Comparison of ENCODE assay signal across 9 cellular contexts in genomic region chr12:32108829-32109228, GRCh38. TPM values are rescaled to one million over a fixed set of nuclear protein-coding genes. Genes with fewer than 3 reads are reported as not detected.
DNase-seq lines count a peak whose midpoint lies in the region; ATAC-seq, FAIRE-seq and TF ChIP-seq lines count a peak whose summit lies in the region.
"Had no signal": no experiment of that assay in that cellular context is flagged by ENCODE, and none has a peak within 500 bp of the region (broad histone marks: within the 10 kb centered on the region; RNA-seq: fewer than 3 reads in every experiment).

No MANE protein-coding gene starts in this region.

- TF ChIP-seq EP300 in GM12878 (IDR thresholded peaks at IDR 0.05; ENCODE audit: borderline replicate concordance in 1 of 2, control insufficient read depth in 1 of 2, low read depth in 2 of 2, low read length in 2 of 2) = no peak

- no peak for TF ChIP-seq CTCF in GM12878 (IDR thresholded peaks at IDR 0.05 in 2 of 3, conservative IDR thresholded peaks at IDR 0.05 in 1 of 3; ENCODE audit: control insufficient read depth in 2 of 3, extremely low read depth in 1 of 3, insufficient read depth in 1 of 3, low read depth in 3 of 3, low read length in 3 of 3)

- no TSS peak for BruUV-seq in GM12878 (replicated peaks; lab: Mats Ljungman, UMichigan)

- peaks cover 32% of the 10 kb centered on the region for H3K79me2 ChIP-seq in GM12878 (ENCODE audit: control insufficient read depth, insufficient read depth, low read length)

- DNase-seq in CD8-positive, alpha-beta memory T cell = no peak
- peak; percentile 35 for DNase-seq in Jurkat, Clone E6-1 (ENCODE audit: low read depth, low spot score)
- DNase-seq in GM12878 (ENCODE audit: low read depth, low spot score) = no peak
- DNase-seq in naive B cell = peak; percentile 14
- DNase-seq in Right ventricle myocardium superior = no peak
- DNase-seq in ureter (ENCODE audit: low spot score) = no peak

- RAD21 ChIA-PET in GM12878 (lab: Charles Lee; ENCODE audit: unreplicated experiment) = interaction anchor here (0.9 kb wide), 1 partner anchor 144 kb away, joined by 5 read pairs; no protein-coding TSS in a partner anchor

- no peaks in the 10 kb centered on the region for H3K36me3 ChIP-seq in CD8-positive, alpha-beta memory T cell (ENCODE audit: insufficient read depth, low read length)
- H3K36me3 ChIP-seq in GM12878 (ENCODE audit: control insufficient read depth in 2 of 2, insufficient read depth in 2 of 2, low read length in 1 of 2) = no peaks in the 10 kb centered on the region

- SMC1A ChIA-PET in GM12878 (lab: Charles Lee; ENCODE audit: uncharacterized antibody, unreplicated experiment) = interaction anchor here (0.7 to 2.0 kb wide), 2 partner anchors 11 to 48 kb away, joined by 3 to 4 read pairs; no protein-coding TSS in a partner anchor

- H3K9me3 Mint-ChIP-seq in CD8-positive, alpha-beta memory T cell = no peaks in the 10 kb centered on the region
- no peaks in the 10 kb centered on the region for H3K9me3 Mint-ChIP-seq in naive B cell

- H3K27me3 ChIP-seq in CD8-positive, alpha-beta memory T cell (ENCODE audit: insufficient read depth, low read length, poor library complexity, severe bottlenecking) = no peaks in the 10 kb centered on the region
- H3K27me3 ChIP-seq in GM12878 (replicated peaks in 1 of 2; ENCODE audit: control insufficient read depth in 2 of 2, insufficient read depth in 2 of 2, low read length in 1 of 2) = no peaks in the 10 kb centered on the region

- ATAC-seq in GM12878 (peak; percentile 9; the same call in 1 of the 3 replicates), naive B cell (ENCODE audit: low read depth in 2 of 2) (peak; percentile 32 to 39), HG03097 (IDR thresholded peaks at IDR 0.05; ENCODE audit: low FRiP score, unreplicated experiment) (no peak), Right ventricle myocardium superior (ENCODE audit: poor library complexity) (no peak), HG03280 (IDR thresholded peaks at IDR 0.05; ENCODE audit: unreplicated experiment) (no peak)

- POLR2A ChIA-PET in CD8-positive, alpha-beta memory T cell (lab: Charles Lee) = no interaction called here
- POLR2A ChIA-PET in GM12878 (lab: Charles Lee) = no interaction called here

- intact Hi-C loops in GM12878 (cut with micrococcal nuclease; ENCODE audit: unreplicated experiment) (no loop called here), Right ventricle myocardium superior (cut with DNase I) (no loop called here)

- no peak overlapping the region for H2AFZ ChIP-seq in GM12878 (ENCODE audit: control insufficient read depth, low read depth, low read length)

- H3K4me1 ChIP-seq in CD8-positive, alpha-beta memory T cell (ENCODE audit: insufficient read depth, low read length) = peaks cover 21% of the 10 kb centered on the region
- H3K4me1 ChIP-seq in GM12878 (ENCODE audit: control insufficient read depth, insufficient read depth, low read length) = peaks cover 5% of the 10 kb centered on the region

- CTCF ChIA-PET in CD8-positive, alpha-beta memory T cell (lab: Charles Lee) = interaction anchor here (0.6 kb wide), 1 partner anchor 27 kb away, joined by 3 read pairs; no protein-coding TSS in a partner anchor
- CTCF ChIA-PET in GM12878 (lab: Yijun Ruan, JAX) = interaction anchor here (1.0 to 1.3 kb wide), 2 partner anchors 11 to 203 kb away, joined by 3 to 4 read pairs; no protein-coding TSS in a partner anchor

- no peaks in the 10 kb centered on the region for H3K9me3 ChIP-seq in CD8-positive, alpha-beta memory T cell (ENCODE audit: low read length)
- H3K9me3 ChIP-seq in GM12878 (replicated peaks; ENCODE audit: control insufficient read depth, insufficient read depth, low read length) = no peaks in the 10 kb centered on the region

- TF ChIP-seq POLR2A in GM12878 (IDR thresholded peaks at IDR 0.05; ENCODE audit: low read depth, low read length) = no peak

- no peak for FAIRE-seq in GM12878 (lab: Jason Lieb, UNC)

- in situ Hi-C loops in GM12878 (cut with MboI) = no loop called here

- H3K4me1 Mint-ChIP-seq in CD8-positive, alpha-beta memory T cell = peaks cover 31 to 39% (median 32%) of the 10 kb centered on the region in 3 donors
- peaks cover 27 to 41% (median 35%) of the 10 kb centered on the region in 3 donors for H3K4me1 Mint-ChIP-seq in naive B cell

- peak overlapping the region; percentile 60 to 97 (median 74) for H3K4me3 Mint-ChIP-seq in CD8-positive, alpha-beta memory T cell
- H3K4me3 Mint-ChIP-seq in naive B cell = peak overlapping the region; percentile 17 to 97 (median 84)

- no peak for TF ChIP-seq RAD21 in GM12878 (IDR thresholded peaks at IDR 0.05; ENCODE audit: insufficient read depth, low read depth, low read length)

- no peaks in the 10 kb centered on the region for H4K20me1 ChIP-seq in GM12878 (ENCODE audit: control insufficient read depth, insufficient read depth)

- peaks cover 2 to 18% (median 3%) of the 10 kb centered on the region in 3 donors for H3K36me3 Mint-ChIP-seq in CD8-positive, alpha-beta memory T cell
- H3K36me3 Mint-ChIP-seq in naive B cell = peaks cover 0 to 7% of the 10 kb centered on the region in 2 donors

- H3K27ac ChIP-seq in CD8-positive, alpha-beta memory T cell (ENCODE audit: low read depth, low read length) = no peak overlapping the region
- H3K27ac ChIP-seq in GM12878 (ENCODE audit: control insufficient read depth, insufficient read depth) = no peak overlapping the region

- H3K27ac Mint-ChIP-seq in CD8-positive, alpha-beta memory T cell = peak overlapping the region in 7 of 8 donors; percentile 9 to 79 (median 27)
- peak overlapping the region in 3 of 6 donors; percentile 69 to 90 (median 80) for H3K27ac Mint-ChIP-seq in naive B cell

- 0 out of 2 replicates have a peak overlapping the region, but pooled peaks have one; percentile 2 for H3K9ac ChIP-seq in GM12878 (ENCODE audit: control insufficient read depth, insufficient read depth, low read length)

- peak overlapping the region; percentile 97 for H3K4me2 ChIP-seq in GM12878 (ENCODE audit: control insufficient read depth, insufficient read depth)

- H3K27me3 Mint-ChIP-seq in CD8-positive, alpha-beta memory T cell = peaks cover 0 to 2% of the 10 kb centered on the region in 2 donors
- H3K27me3 Mint-ChIP-seq in naive B cell = no peaks in the 10 kb centered on the region

- H3K4me3 ChIP-seq in CD8-positive, alpha-beta memory T cell (ENCODE audit: low read length) = peak overlapping the region; percentile 24
- H3K4me3 ChIP-seq in Jurkat, Clone E6-1 (ENCODE audit: low read length) = peak overlapping the region; percentile 94
- peak overlapping the region; percentile 80 for H3K4me3 ChIP-seq in GM12878
- H3K4me3 ChIP-seq: lung had no signal

TF ChIP-seq in GM12878, 131 proteins besides CTCF, POLR2A, EP300 and RAD21:
- TF ChIP-seq LARP7 (IDR thresholded peaks at IDR 0.05) (no peak), SPI1 (IDR thresholded peaks at IDR 0.05; ENCODE audit: borderline replicate concordance, insufficient read depth, low read depth, low read length) (peak; percentile 61; the same call in 1 of the 2 replicates), HDGF (IDR thresholded peaks at IDR 0.05) (no peak), PKNOX1 (IDR thresholded peaks at IDR 0.05) (0 out of 2 replicates have a peak, but pooled peaks have one; percentile 23)
TF ChIP-seq in GM12878: peak in this region for 2.

RNA-seq across cellular contexts. Expression of gene BICD1, which starts 2.2 kb away (rescaled TPM):
- 10 to 100 TPM; 18.0 to 20.5 TPM for total RNA-seq in CD8-positive, alpha-beta memory T cell
- polyA plus RNA-seq in CD8-positive, alpha-beta memory T cell = 8.7 TPM
- polyA plus RNA-seq in Jurkat, Clone E6-1 (2012; ENCODE audit: insufficient read depth, insufficient read length) = 16.4 TPM
- 91.8 and 92.4 TPM in 2 replicates for total RNA-seq in GM12878 (2013; cell fraction: nucleolus; rRNA removed)
- total RNA-seq in GM12878 (2014; rRNA removed) = 14.0 and 14.6 TPM in 2 replicates
- total RNA-seq in GM12878 (2014; rRNA removed; fragmentation: Illumina TruSeq; extraction: Trizol) = 12.6 and 15.6 TPM in 2 replicates
- total RNA-seq in GM12878 (2021) = 29.4 and 32.5 TPM in 2 replicates
- 12.1 TPM for polyA plus RNA-seq in GM12878 (2011; ENCODE audit: low read depth)
- 12.0 and 13.2 TPM in 2 replicates for polyA plus RNA-seq in GM12878 (2011; rRNA removed)
- polyA plus RNA-seq in GM12878 (2011; cell fraction: cytosol; rRNA removed) = 7.5 and 8.0 TPM in 2 replicates
- 19.4 and 21.8 TPM in 2 replicates for polyA plus RNA-seq in GM12878 (2011; cell fraction: nucleus; rRNA removed)
- polyA plus RNA-seq in GM12878 (2012) = 13.1 and 13.3 TPM in 2 replicates
- polyA plus RNA-seq in GM12878 (2014; fragmentation: Illumina TruSeq; extraction: Trizol) = 18.3 TPM in 2 replicates
- polyA plus RNA-seq in GM12878 (2014; fragmentation: Nextera tagmentation; extraction: Ambion mirVana) = 1 to 10 TPM; 4.7 to 5.6 TPM
- 14.8 and 17.6 TPM in 2 replicates for polyA plus RNA-seq in GM12878 (2014; rRNA removed)
- polyA plus RNA-seq in GM12878 (2016; fragmentation: Nextera tagmentation; extraction: Ambion mirVana) = 10 to 100 TPM; 15.3 to 19.2 TPM
- polyA minus RNA-seq in GM12878 (2011; rRNA and poly(A)+ RNA removed) = 24.5 and 29.8 TPM in 2 replicates
- polyA minus RNA-seq in GM12878 (2011; cell fraction: cytosol; rRNA and poly(A)+ RNA removed) = 5.2 and 5.6 TPM in 2 replicates
- polyA minus RNA-seq in GM12878 (2011; cell fraction: nucleus; rRNA and poly(A)+ RNA removed) = 25.3 and 55.8 TPM in 2 replicates
- 10 to 100 TPM in 5 of 6 donors, 1 to 10 TPM in 1; 2.9 to 20.6 (median 13.1) TPM for polyA plus RNA-seq in naive B cell (ENCODE audit: low read depth in 6 of 6)
- total RNA-seq in Right ventricle myocardium superior = 3.5 TPM
- total RNA-seq in ureter = 32.9 TPM

Comparison
In these comparisons a context has a peak if more than half of its experiments do, and no peak if none do; other contexts are left out.
1. DNase-seq: peak in Jurkat, Clone E6-1 (single experiment) and naive B cell (single experiment); none in CD8-positive, alpha-beta memory T cell (0 of 5), GM12878 (single experiment), Right ventricle myocardium superior (single experiment) and ureter (single experiment).
2. H3K4me3 ChIP-seq: peak in every context shown above with its lines; median percentile 94 in Jurkat, Clone E6-1; 80 in GM12878; 24 in CD8-positive, alpha-beta memory T cell.
3. ATAC-seq: peak in GM12878 (single experiment) and naive B cell (2 of 2); none in HG03097 (single experiment), Right ventricle myocardium superior (single experiment) and HG03280 (single experiment).